16 cellular contexts compared by ENCODE assay signal in the genomic region with DNA sequence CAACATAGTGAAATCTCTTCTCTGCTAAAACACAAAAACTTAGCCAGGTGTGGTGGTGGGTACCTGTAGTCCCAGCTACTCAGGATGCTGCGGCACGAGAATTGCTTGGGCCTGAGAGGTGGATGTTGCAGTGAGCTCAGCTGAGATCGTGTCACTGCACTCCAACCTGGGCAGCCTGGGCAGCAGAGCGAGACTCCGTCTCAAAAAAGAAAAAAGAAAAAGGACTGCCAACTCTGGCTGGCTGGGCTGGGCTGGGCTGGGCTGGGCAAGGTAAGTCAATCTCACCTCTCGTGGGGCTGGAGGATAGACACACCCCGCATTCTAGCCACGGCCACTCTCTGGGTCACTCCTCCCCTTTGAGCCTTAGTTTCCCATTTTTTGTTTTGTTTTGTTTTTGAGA. TPM values are rescaled to one million over a fixed set of nuclear protein-coding genes. Genes with fewer than 3 reads are reported as not detected.
A peak's percentile ranks its signal among the peaks of the same experiment; 100 is the strongest.
DNase-seq lines count a peak whose midpoint lies in the region; ATAC-seq and TF ChIP-seq lines count a peak whose summit lies in the region.
"Had no signal": no experiment of that assay in that cellular context is flagged by ENCODE, and none has a peak within 500 bp of the region (broad histone marks: within the 10 kb centered on the region; RNA-seq: fewer than 3 reads in every experiment).

No MANE protein-coding gene starts in this region.

- H3K36me3 ChIP-seq in left ventricle myocardium inferior (no peaks in the 10 kb centered on the region), gastrocnemius medialis (no peaks in the 10 kb centered on the region), tibial artery (no peaks in the 10 kb centered on the region), breast epithelium (no peaks in the 10 kb centered on the region), SJCRH30 (no peaks in the 10 kb centered on the region)
- H3K36me3 ChIP-seq: HAP-1 had no signal

- TF ChIP-seq CTCF in left ventricle myocardium inferior (IDR thresholded peaks at IDR 0.05; ENCODE audit: borderline replicate concordance) (no peak), coronary artery (IDR thresholded peaks at IDR 0.05) (no peak), gastrocnemius medialis (IDR thresholded peaks at IDR 0.05 in 4 of 5, conservative IDR thresholded peaks at IDR 0.05 in 1 of 5) (no peak), tibial artery (IDR thresholded peaks at IDR 0.05) (no peak), breast epithelium (IDR thresholded peaks at IDR 0.05) (no peak)

- no peak for DNase-seq in left ventricle myocardium inferior
- no peak for DNase-seq in Right ventricle myocardium inferior (ENCODE audit: missing footprints)
- DNase-seq in coronary artery (ENCODE audit: low spot score) = no peak
- DNase-seq in gastrocnemius medialis = no peak
- DNase-seq in tibial artery = no peak
- DNase-seq in breast epithelium (ENCODE audit: low spot score in 2 of 2) = no peak
- no peak for DNase-seq in SJCRH30
- DNase-seq: 8988T, C1 segment of cervical spinal cord, KBM-7, NCI-H1436 treated with DMSO at 0.1 percent for 48 hours, NCI-H2081, NCI-H510A treated with DMSO at 0.1 percent for 48 hours, RPMI8226 had no signal

- peak overlapping the region; percentile 100 for H3K27ac ChIP-seq in left ventricle myocardium inferior (replicated peaks)
- peak overlapping the region; percentile 98 for H3K27ac ChIP-seq in coronary artery
- peak overlapping the region; percentile 97 to 100 (median 98) for H3K27ac ChIP-seq in gastrocnemius medialis
- peak overlapping the region; percentile 99 to 100 for H3K27ac ChIP-seq in tibial artery
- no peak overlapping the region for H3K27ac ChIP-seq in breast epithelium
- H3K27ac ChIP-seq in SJCRH30 = no peak overlapping the region

- peaks cover 54% of the 10 kb centered on the region for H3K4me1 ChIP-seq in left ventricle myocardium inferior
- peaks cover 52 to 55% of the 10 kb centered on the region in 2 donors for H3K4me1 ChIP-seq in gastrocnemius medialis
- peaks cover 13 to 61% (median 43%) of the 10 kb centered on the region in 4 donors for H3K4me1 ChIP-seq in tibial artery
- H3K4me1 ChIP-seq in breast epithelium = no peaks in the 10 kb centered on the region
- H3K4me1 ChIP-seq in SJCRH30 = no peaks in the 10 kb centered on the region
- H3K4me1 ChIP-seq: HAP-1 had no signal

- no peak overlapping the region for H3K4me3 ChIP-seq in left ventricle myocardium inferior
- H3K4me3 ChIP-seq in coronary artery = no peak overlapping the region
- H3K4me3 ChIP-seq in gastrocnemius medialis = no peak overlapping the region
- no peak overlapping the region for H3K4me3 ChIP-seq in tibial artery
- no peak overlapping the region for H3K4me3 ChIP-seq in breast epithelium
- no peak overlapping the region for H3K4me3 ChIP-seq in SJCRH30
- H3K4me3 ChIP-seq: HAP-1 had no signal

- in situ Hi-C loops in gastrocnemius medialis (cut with MboI; ENCODE audit: low sequenced_read_pairs in 4 of 4) = loop anchor here in 2 of 4 donors (5.0 to 10.0 kb wide), 2 partner anchors 34 to 66 kb away; no protein-coding TSS in a partner anchor

- ATAC-seq in Right ventricle myocardium inferior = no peak
- no peak for ATAC-seq in gastrocnemius medialis
- no peak for ATAC-seq in GM21360 (IDR thresholded peaks at IDR 0.05; ENCODE audit: unreplicated experiment)

- H3K27me3 ChIP-seq in left ventricle myocardium inferior (ENCODE audit: low read depth) = no peaks in the 10 kb centered on the region
- H3K27me3 ChIP-seq in gastrocnemius medialis = no peaks in the 10 kb centered on the region
- H3K27me3 ChIP-seq in tibial artery = no peaks in the 10 kb centered on the region
- H3K27me3 ChIP-seq in breast epithelium = no peaks in the 10 kb centered on the region
- no peaks in the 10 kb centered on the region for H3K27me3 ChIP-seq in SJCRH30

- intact Hi-C loops in left ventricle myocardium inferior (cut with micrococcal nuclease) (no loop called here), Right ventricle myocardium inferior (cut with DNase I) (no loop called here), gastrocnemius medialis (cut with DNase I; ENCODE audit: low total_unique reads) (no loop called here), tibial artery (cut with DNase I; ENCODE audit: low total_unique reads) (no loop called here), breast epithelium (cut with DNase I; ENCODE audit: low total_unique reads) (loop anchor here (5.0 kb wide), 1 partner anchor 114 kb away; no protein-coding TSS in a partner anchor)

- TF ChIP-seq POLR2A in gastrocnemius medialis (IDR thresholded peaks at IDR 0.05) (no peak), breast epithelium (IDR thresholded peaks at IDR 0.05) (no peak)

- no peaks in the 10 kb centered on the region for H3K9me3 ChIP-seq in left ventricle myocardium inferior (replicated peaks)
- H3K9me3 ChIP-seq in gastrocnemius medialis = no peaks in the 10 kb centered on the region
- no peaks in the 10 kb centered on the region for H3K9me3 ChIP-seq in tibial artery
- H3K9me3 ChIP-seq in breast epithelium = no peaks in the 10 kb centered on the region
- H3K9me3 ChIP-seq in SJCRH30 (replicated peaks) = no peaks in the 10 kb centered on the region
- H3K9me3 ChIP-seq: HAP-1 had no signal

RNA-seq across cellular contexts. Expression of gene TEF, which starts 26.9 kb away (rescaled TPM):
- total RNA-seq in left ventricle myocardium inferior = 20.1 TPM
- total RNA-seq in Right ventricle myocardium inferior = 23.5 TPM
- 10 to 100 TPM; 15.6 to 39.8 (median 19.5) TPM for total RNA-seq in gastrocnemius medialis
- total RNA-seq in breast epithelium = 10 to 100 TPM in 2 of 3 donors, 1 to 10 TPM in 1; 8.8 to 26.6 (median 15.7) TPM
- 6.0 and 7.4 TPM in 2 replicates for total RNA-seq in SJCRH30 (2014; rRNA removed; shearing (Covaris generic))

RNA-seq across cellular contexts. Expression of gene TOB2, which starts 37.9 kb away (rescaled TPM):
- 63.6 TPM for total RNA-seq in left ventricle myocardium inferior
- 68.0 TPM for total RNA-seq in Right ventricle myocardium inferior
- total RNA-seq in gastrocnemius medialis = 10 to 100 TPM; 48.1 to 93.6 (median 65.7) TPM
- 10 to 100 TPM; 28.8 to 61.9 (median 45.8) TPM for total RNA-seq in breast epithelium
- 18.2 and 19.5 TPM in 2 replicates for total RNA-seq in SJCRH30 (2014; rRNA removed; shearing (Covaris generic))

RNA-seq across cellular contexts. Expression of gene PHF5A, which starts 59.8 kb away (rescaled TPM):
- total RNA-seq in left ventricle myocardium inferior = 23.9 TPM
- 25.5 TPM for total RNA-seq in Right ventricle myocardium inferior
- 10 to 100 TPM; 33.8 to 43.5 (median 38.9) TPM for total RNA-seq in gastrocnemius medialis
- 10 to 100 TPM; 42.0 to 46.0 (median 43.8) TPM for total RNA-seq in breast epithelium
- 98.8 and 106 TPM in 2 replicates for total RNA-seq in SJCRH30 (2014; rRNA removed; shearing (Covaris generic))

Comparison
In these comparisons a context has a peak if more than half of its experiments do, and no peak if none do; other contexts are left out.
1. H3K27ac ChIP-seq: peak in left ventricle myocardium inferior (single experiment), coronary artery (2 of 2), gastrocnemius medialis (4 of 4) and tibial artery (2 of 2); none in breast epithelium (0 of 2) and SJCRH30 (single experiment).